ENCODE assay signal across 8 cellular contexts in the genomic region with DNA sequence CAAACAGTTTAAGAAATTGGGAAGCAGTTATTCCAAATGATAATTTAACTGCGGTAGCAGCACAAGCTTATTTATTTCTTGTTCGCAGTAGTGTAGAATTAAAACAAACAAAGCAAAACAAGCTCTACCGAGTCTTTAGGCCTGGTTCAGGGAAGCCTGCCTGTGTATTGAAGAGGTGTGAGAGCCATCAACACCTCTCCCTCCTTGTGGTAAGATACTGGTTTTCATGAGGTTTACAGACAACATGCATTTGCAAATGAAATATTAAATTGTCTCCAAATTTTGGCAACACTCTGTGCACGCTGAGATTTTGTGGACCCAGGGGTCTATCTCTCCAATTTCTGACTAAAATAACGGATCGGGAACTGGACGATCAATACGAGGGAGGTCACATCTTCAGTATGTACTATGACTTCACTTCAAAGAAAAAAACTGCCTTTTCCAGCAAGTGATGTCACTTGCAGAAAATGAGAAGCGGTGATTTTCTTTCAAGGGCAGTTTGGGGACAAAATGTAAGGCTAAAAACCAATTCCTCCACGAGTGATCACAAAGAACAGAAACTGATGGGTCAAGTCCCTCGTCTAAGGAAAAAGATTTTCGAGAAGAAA. TPM values are rescaled to one million over a fixed set of nuclear protein-coding genes. Genes with fewer than 3 reads are reported as not detected.
DNase-seq lines count a peak whose midpoint lies in the region; ATAC-seq, FAIRE-seq and TF ChIP-seq lines count a peak whose summit lies in the region.

No MANE protein-coding gene starts in this region.

- peaks cover 5% of the 10 kb centered on the region; the same call in 1 of the 2 replicates for H3K27me3 ChIP-seq in HAP-1 (ENCODE audit: low read depth)
- H3K27me3 ChIP-seq in adipocyte (replicated peaks; ENCODE audit: control insufficient read depth, insufficient read depth, low read length) = no peaks in the 10 kb centered on the region
- no peaks in the 10 kb centered on the region; a peak in 1 of 5 replicates for H3K27me3 ChIP-seq in HepG2 (ENCODE audit: control insufficient read depth in 1 of 2, insufficient read depth in 2 of 2, low read length in 2 of 2)
- H3K27me3 ChIP-seq in upper lobe of left lung = no peaks in the 10 kb centered on the region

- no peak for ATAC-seq in HepG2
- no peak for ATAC-seq in upper lobe of left lung (ENCODE audit: low FRiP score in 2 of 2)

- H3K4me2 ChIP-seq in HepG2 (ENCODE audit: low read depth, low read length) = peak overlapping the region; percentile 70

- H3K9me3 ChIP-seq in HAP-1 (no peaks in the 10 kb centered on the region), adipocyte (ENCODE audit: control insufficient read depth, low read length) (no peaks in the 10 kb centered on the region), HepG2 (ENCODE audit: low read length) (no peaks in the 10 kb centered on the region), upper lobe of left lung (no peaks in the 10 kb centered on the region)

- peaks cover 31% of the 10 kb centered on the region for H3K79me2 ChIP-seq in HepG2 (ENCODE audit: insufficient read depth, low read length)

- no peak for TF ChIP-seq EP300 in HepG2 (IDR thresholded peaks at IDR 0.05; ENCODE audit: low read depth in 2 of 2, low read length in 2 of 2)
- TF ChIP-seq EP300 in HepG2 (CRISPR knock-in tag; IDR thresholded peaks at IDR 0.05; ENCODE audit: borderline replicate concordance) = no peak
- no peak for TF ChIP-seq EP300 in upper lobe of left lung (IDR thresholded peaks at IDR 0.05)

- POLR2A ChIA-PET in HepG2 (lab: Yijun Ruan, JAX) = interaction anchor here (1.0 to 2.2 kb wide), 12 partner anchors 9 to 424 kb away, joined by 3 to 17 read pairs (median 4); a partner anchor contains a TSS

- peak in 1 of 2 experiments; percentile 19 for DNase-seq in HAP-1 (ENCODE audit: low spot score in 2 of 2)
- DNase-seq in adipocyte (ENCODE audit: low read depth) = peak; percentile 63
- DNase-seq in HepG2 (ENCODE audit: low spot score) = no peak
- DNase-seq in upper lobe of left lung = no peak
- no peak for DNase-seq in HK-2 (ENCODE audit: unreplicated experiment)
- no peak for DNase-seq in midbrain (lab: John Stamatoyannopoulos, UW)
- DNase-seq in cerebellum (ENCODE audit: low spot score) = no peak

- peak overlapping the region; percentile 88 for H3K27ac ChIP-seq in 22Rv1
- H3K27ac ChIP-seq in HepG2 (ENCODE audit: extremely low read length, insufficient read depth, low read length) = peak overlapping the region; percentile 90
- peak overlapping the region; percentile 93 to 97 (median 93) for H3K27ac ChIP-seq in upper lobe of left lung

- H3K4me1 ChIP-seq in HAP-1 (peaks cover 26% of the 10 kb centered on the region), adipocyte (ENCODE audit: control insufficient read depth, insufficient read depth, low read length) (peaks cover 30% of the 10 kb centered on the region), HepG2 (ENCODE audit: insufficient read depth, low read length) (peaks cover 30% of the 10 kb centered on the region), upper lobe of left lung (peaks cover 19 to 36% (median 24%) of the 10 kb centered on the region in 4 donors)

- in situ Hi-C loops in HAP-1 (cut with MboI; ENCODE audit: low sequenced_read_pairs) (no loop called here), HepG2 (cut with HindIII; ENCODE audit: extremely low pct_ligation_motif_present, low pct_unique_long_range_greater_than_20kb) (no loop called here)

- intact Hi-C loops in HepG2 (cut with micrococcal nuclease; ENCODE audit: unreplicated experiment) = loop anchor here (1.0 to 10.0 kb wide), 2 partner anchors 18 to 133 kb away; a partner anchor contains a TSS

- FAIRE-seq in HepG2 (lab: Jason Lieb, UNC) = no peak

- CTCF ChIA-PET in HepG2 (lab: Yijun Ruan, JAX; ENCODE audit: low intra/inter-chr PET ratio, low total read pairs) = no interaction called here

- H3K4me3 ChIP-seq in HAP-1 = peak overlapping the region; percentile 81
- peak overlapping the region; percentile 97 for H3K4me3 ChIP-seq in adipocyte (ENCODE audit: low read length)
- H3K4me3 ChIP-seq in HepG2 (replicated peaks in 1 of 3; ENCODE audit: insufficient read depth in 1 of 3, low read depth in 2 of 3, low read length in 3 of 3) = peak overlapping the region; percentile 78 to 89 (median 81)
- H3K4me3 ChIP-seq in upper lobe of left lung = peak overlapping the region; percentile 65 to 97 (median 90)

- no peak for TF ChIP-seq RAD21 in HepG2 (CRISPR knock-in tag; IDR thresholded peaks at IDR 0.05)

- 0 out of 2 replicates have a peak, but pooled peaks cover under 1% of the 10 kb centered on the region for H3K36me3 ChIP-seq in HAP-1 (replicated peaks)
- H3K36me3 ChIP-seq in adipocyte (ENCODE audit: control insufficient read depth, insufficient read depth, low read length, severe bottlenecking) = no peaks in the 10 kb centered on the region
- no peaks in the 10 kb centered on the region for H3K36me3 ChIP-seq in HepG2 (replicated peaks in 1 of 2; ENCODE audit: control insufficient read depth in 1 of 2, insufficient read depth in 2 of 2, low read length in 2 of 2)
- H3K36me3 ChIP-seq in upper lobe of left lung = no peaks in the 10 kb centered on the region

- no peak for TF ChIP-seq CTCF in 22Rv1 (IDR thresholded peaks at IDR 0.05)
- no peak for TF ChIP-seq CTCF in HepG2 (CRISPR knock-in tag; IDR thresholded peaks at IDR 0.05)
- no peak for TF ChIP-seq CTCF in upper lobe of left lung (IDR thresholded peaks at IDR 0.05)

- BruUV-seq in HepG2 (replicated peaks; lab: Mats Ljungman, UMichigan) = TSS peak; percentile 65

- H2AFZ ChIP-seq in HepG2 (ENCODE audit: low read length) = peak overlapping the region; percentile 2

- H3K9ac ChIP-seq in adipocyte (ENCODE audit: low read length) = peak overlapping the region; percentile 94
- peak overlapping the region; percentile 88 for H3K9ac ChIP-seq in HepG2 (ENCODE audit: insufficient read depth, low read depth, low read length)

- no peak for TF ChIP-seq POLR2A in HepG2 (IDR thresholded peaks at IDR 0.05; ENCODE audit: insufficient read depth in 1 of 2, low read depth in 2 of 2, low read length in 2 of 2)
- TF ChIP-seq POLR2A in upper lobe of left lung (IDR thresholded peaks at IDR 0.05) = no peak

- WGBS in HepG2 (ENCODE audit: low lambda C conversion rate) = under 1% methylated on average over 12 of the region's 12 CpGs
- WGBS in upper lobe of left lung, 2 donors = 7 to 8% methylated on average over 12 of the region's 12 CpGs

- H4K20me1 ChIP-seq in HepG2 (ENCODE audit: insufficient read depth, low read length) = no peaks in the 10 kb centered on the region

RNA-seq across cellular contexts. Expression of a gene that starts 0.7 kb away (rescaled TPM):
- total RNA-seq in HepG2 (2016; rRNA removed; fragmentation: Illumina TruSeq; extraction: Trizol) (17.0 and 21.7 TPM in 2 replicates), upper lobe of left lung (10 to 100 TPM; 16.5 to 62.5 (median 24.0) TPM), cerebellum (35.0 TPM)
- total RNA-seq in HepG2 (2016; cell fraction: cytosol; rRNA removed; fragmentation: Illumina TruSeq; extraction: Trizol; ENCODE audit: low read depth) = 3.3 and 4.6 TPM in 2 replicates
- total RNA-seq in HepG2 (2016; cell fraction: insoluble cytoplasmic fraction; rRNA removed; fragmentation: Illumina TruSeq; extraction: Trizol) = 16.0 and 21.3 TPM in 2 replicates
- 5.3 and 6.0 TPM in 2 replicates for total RNA-seq in HepG2 (2016; cell fraction: membrane; rRNA removed; fragmentation: Illumina TruSeq; extraction: Trizol)
- 32.5 and 33.4 TPM in 2 replicates for total RNA-seq in HepG2 (2016; cell fraction: nucleus; rRNA removed; fragmentation: Illumina TruSeq; extraction: Trizol)
- polyA plus RNA-seq in HepG2 (2011; rRNA removed) = 5.4 and 6.6 TPM in 2 replicates
- polyA plus RNA-seq in HepG2 (2011; cell fraction: cytosol; rRNA removed) = 1.7 and 3.5 TPM in 2 replicates
- 7.2 and 8.3 TPM in 2 replicates for polyA plus RNA-seq in HepG2 (2011; cell fraction: nucleus; rRNA removed)
- 6.6 and 8.4 TPM in 2 replicates for polyA plus RNA-seq in HepG2 (2012)
- polyA plus RNA-seq in HepG2 (2016; cell fraction: cytosol; fragmentation: Illumina TruSeq; extraction: Trizol; ENCODE audit: low read depth) = 1.3 TPM in 2 replicates
- polyA plus RNA-seq in HepG2 (2016; cell fraction: insoluble cytoplasmic fraction; fragmentation: Illumina TruSeq; extraction: Trizol; ENCODE audit: low read depth) = 12.9 and 13.9 TPM in 2 replicates
- 1.6 and 1.9 TPM in 2 replicates for polyA plus RNA-seq in HepG2 (2016; cell fraction: membrane; fragmentation: Illumina TruSeq; extraction: Trizol; ENCODE audit: low read depth)
- 24.5 and 26.4 TPM in 2 replicates for polyA plus RNA-seq in HepG2 (2016; cell fraction: nucleus; fragmentation: Illumina TruSeq; extraction: Trizol; ENCODE audit: insufficient read depth, low read depth)
- polyA minus RNA-seq in HepG2 (2011; rRNA and poly(A)+ RNA removed; ENCODE audit: low replicate concordance) = 6.9 and 27.7 TPM in 2 replicates
- polyA minus RNA-seq in HepG2 (2011; cell fraction: cytosol; rRNA and poly(A)+ RNA removed) = 6.3 and 7.6 TPM in 2 replicates
- polyA minus RNA-seq in HepG2 (2011; cell fraction: nucleus; rRNA and poly(A)+ RNA removed) = 32.3 and 42.5 TPM in 2 replicates

RNA-seq across cellular contexts. Expression of a gene that starts 18.4 kb away (rescaled TPM):
- total RNA-seq in HepG2 (2016; rRNA removed; fragmentation: Illumina TruSeq; extraction: Trizol) = 21.1 and 34.1 TPM in 2 replicates
- 4.4 and 7.7 TPM in 2 replicates for total RNA-seq in HepG2 (2016; cell fraction: cytosol; rRNA removed; fragmentation: Illumina TruSeq; extraction: Trizol; ENCODE audit: low read depth)
- total RNA-seq in HepG2 (2016; cell fraction: insoluble cytoplasmic fraction; rRNA removed; fragmentation: Illumina TruSeq; extraction: Trizol) = 19.5 and 33.3 TPM in 2 replicates
- 5.7 and 6.6 TPM in 2 replicates for total RNA-seq in HepG2 (2016; cell fraction: membrane; rRNA removed; fragmentation: Illumina TruSeq; extraction: Trizol)
- total RNA-seq in HepG2 (2016; cell fraction: nucleus; rRNA removed; fragmentation: Illumina TruSeq; extraction: Trizol) = 13.8 and 14.5 TPM in 2 replicates
- polyA plus RNA-seq in HepG2 (2011; rRNA removed) = 8.3 and 11.2 TPM in 2 replicates
- 5.3 and 9.1 TPM in 2 replicates for polyA plus RNA-seq in HepG2 (2011; cell fraction: cytosol; rRNA removed)
- polyA plus RNA-seq in HepG2 (2011; cell fraction: nucleus; rRNA removed) = 2.6 and 3.8 TPM in 2 replicates
- polyA plus RNA-seq in HepG2 (2012) = 8.5 and 14.1 TPM in 2 replicates
- polyA plus RNA-seq in HepG2 (2016; cell fraction: cytosol; fragmentation: Illumina TruSeq; extraction: Trizol; ENCODE audit: low read depth) = 0.65 and 0.89 TPM in 2 replicates
- polyA plus RNA-seq in HepG2 (2016; cell fraction: insoluble cytoplasmic fraction; fragmentation: Illumina TruSeq; extraction: Trizol; ENCODE audit: low read depth) = 18.7 and 20.7 TPM in 2 replicates
- polyA plus RNA-seq in HepG2 (2016; cell fraction: membrane; fragmentation: Illumina TruSeq; extraction: Trizol; ENCODE audit: low read depth) = 1.8 TPM in 2 replicates
- 7.7 and 8.5 TPM in 2 replicates for polyA plus RNA-seq in HepG2 (2016; cell fraction: nucleus; fragmentation: Illumina TruSeq; extraction: Trizol; ENCODE audit: insufficient read depth, low read depth)
- 4.7 and 8.0 TPM in 2 replicates for polyA minus RNA-seq in HepG2 (2011; rRNA and poly(A)+ RNA removed; ENCODE audit: low replicate concordance)
- polyA minus RNA-seq in HepG2 (2011; cell fraction: cytosol; rRNA and poly(A)+ RNA removed) = 10.1 and 13.0 TPM in 2 replicates
- polyA minus RNA-seq in HepG2 (2011; cell fraction: nucleus; rRNA and poly(A)+ RNA removed) = 13.4 and 18.6 TPM in 2 replicates
- total RNA-seq in upper lobe of left lung = 10 to 100 TPM in 5 of 6 donors, 1 to 10 TPM in 1; 7.3 to 52.3 (median 21.7) TPM
- total RNA-seq in cerebellum = 2.5 TPM
